In genomic region chr7:54960517-54960916, GRCh38 we compare ENCODE assay signal across 13 cellular contexts. TPM values are rescaled to one million over a fixed set of nuclear protein-coding genes. Genes with fewer than 3 reads are reported as not detected.
DNase-seq lines count a peak whose midpoint lies in the region; TF ChIP-seq lines count a peak whose summit lies in the region.
"Had no signal": no experiment of that assay in that cellular context is flagged by ENCODE, and none has a peak within 500 bp of the region (broad histone marks: within the 10 kb centered on the region; RNA-seq: fewer than 3 reads in every experiment).

No MANE protein-coding gene starts in this region.

- TF ChIP-seq CTCF in osteoblast (IDR thresholded peaks at IDR 0.05; ENCODE audit: extremely low read depth, low read depth, low read length) = no peak

- H3K27ac ChIP-seq in osteoblast (ENCODE audit: low read depth, low read length) = no peak overlapping the region
- H3K27ac ChIP-seq: SJSA1 had no signal

- H3K4me1 ChIP-seq in osteoblast (ENCODE audit: insufficient read depth, low read length) = no peaks in the 10 kb centered on the region
- H3K4me1 ChIP-seq: SJSA1 had no signal

- peak overlapping the region; percentile 10 for H2AFZ ChIP-seq in osteoblast (ENCODE audit: low read length)

- H3K36me3 ChIP-seq in osteoblast (ENCODE audit: insufficient read depth, low read length) = no peaks in the 10 kb centered on the region
- H3K36me3 ChIP-seq: SJSA1 had no signal

- peak overlapping the region; percentile 10 for H3K4me2 ChIP-seq in osteoblast (ENCODE audit: insufficient read depth, low read length)

- no peaks in the 10 kb centered on the region for H3K9me3 ChIP-seq in osteoblast (ENCODE audit: low read depth, low read length)
- H3K9me3 ChIP-seq: SJSA1 had no signal

- no peaks in the 10 kb centered on the region for H3K79me2 ChIP-seq in osteoblast (ENCODE audit: insufficient read depth, low read length)

- no peak overlapping the region for H3K4me3 ChIP-seq in osteoblast (ENCODE audit: insufficient read depth, low read length)
- H3K4me3 ChIP-seq: SJSA1 had no signal

- no peaks in the 10 kb centered on the region for H3K27me3 ChIP-seq in osteoblast (ENCODE audit: insufficient read depth, low read length)
- H3K27me3 ChIP-seq: SJSA1 had no signal

- H4K20me1 ChIP-seq in osteoblast (ENCODE audit: insufficient read depth, low read length) = no peaks in the 10 kb centered on the region

- DNase-seq in H4 (ENCODE audit: low spot score) (peak; percentile 62), NCI-H226 (peak; percentile 10), dermis blood vessel endothelial cell (peak; percentile 28), osteoblast (ENCODE audit: insufficient read length, low spot score, missing footprints) (peak; percentile 57), SK-N-DZ (ENCODE audit: low spot score) (no peak), OCI-M1 (lab: John Stamatoyannopoulos, UW) (no peak), amygdala (lab: John Stamatoyannopoulos, UW) (no peak)
- DNase-seq: activated naive CD4-positive, alpha-beta T cell treated with anti-CD3 and anti-CD28 coated beads, Interleukin-2, amount 10 ng/mL, durations not matched to agents 7 days and 5 days; CD4-positive, alpha-beta T cell; GDM1; NCI-H2029 treated with DMSO at 0.1 percent for 48 hours; small intestine had no signal

RNA-seq across cellular contexts. Expression of gene EGFR, which starts 58.3 kb away (rescaled TPM):
- total RNA-seq in H4 (2014; rRNA removed; shearing (Covaris generic)) = 12.6 and 16.5 TPM in 2 replicates
- total RNA-seq in dermis blood vessel endothelial cell = 0.56 and 0.85 TPM in 2 replicates
- total RNA-seq in osteoblast = 104 and 110 TPM in 2 replicates
- polyA plus RNA-seq in SK-N-DZ (2014; cell fraction: cytosol; rRNA removed) = 5.6 and 6.2 TPM in 2 replicates
- 5.7 and 7.3 TPM in 2 replicates for polyA plus RNA-seq in SK-N-DZ (2014; cell fraction: nucleus; rRNA removed)
- total RNA-seq: CD4-positive, alpha-beta T cell had no signal

Comparison
In these comparisons a context has a peak if more than half of its experiments do, and no peak if none do; other contexts are left out.
1. DNase-seq: peak in H4 (single experiment), NCI-H226 (single experiment), dermis blood vessel endothelial cell (single experiment) and osteoblast (single experiment); none in SK-N-DZ (single experiment), OCI-M1 (single experiment) and amygdala (0 of 56).